8 cellular contexts compared by ENCODE assay signal in genomic region chr2:237966250-237966564, GRCh38. TPM values are rescaled to one million over a fixed set of nuclear protein-coding genes. Genes with fewer than 3 reads are reported as not detected.
DNase-seq lines count a peak whose midpoint lies in the region; ATAC-seq and TF ChIP-seq lines count a peak whose summit lies in the region.

No MANE protein-coding gene starts in this region.

- 4% methylated on average over 15 of the region's 15 CpGs for WGBS in esophagus muscularis mucosa

- H2AFZ ChIP-seq in parathyroid adenoma = peak overlapping the region; percentile 97

- H3K36me3 ChIP-seq in esophagus muscularis mucosa (no peaks in the 10 kb centered on the region), parathyroid adenoma (ENCODE audit: control insufficient read depth, insufficient read depth, low read length) (no peaks in the 10 kb centered on the region)

- ATAC-seq in GM19043 (IDR thresholded peaks at IDR 0.05; ENCODE audit: low read depth, unreplicated experiment) (peak; percentile 20), foreskin keratinocyte (no peak)

- H3K4me2 ChIP-seq in parathyroid adenoma (ENCODE audit: low read length) = peak overlapping the region; percentile 54

- H3K9ac ChIP-seq in parathyroid adenoma = peak overlapping the region; percentile 39

- no peak for TF ChIP-seq POLR2A in NB4 (IDR thresholded peaks at IDR 0.05; ENCODE audit: extremely low read depth, insufficient read length)
- TF ChIP-seq POLR2A in esophagus muscularis mucosa (IDR thresholded peaks at IDR 0.05; ENCODE audit: low read depth) = no peak

- H3K27me3 ChIP-seq in esophagus muscularis mucosa (no peaks in the 10 kb centered on the region), parathyroid adenoma (ENCODE audit: control insufficient read depth, insufficient read depth, low read length) (no peaks in the 10 kb centered on the region), foreskin keratinocyte (no peaks in the 10 kb centered on the region)

- peaks cover 30 to 44% (median 42%) of the 10 kb centered on the region in 4 donors for H3K4me1 ChIP-seq in esophagus muscularis mucosa
- H3K4me1 ChIP-seq in parathyroid adenoma = peaks cover 10% of the 10 kb centered on the region
- H3K4me1 ChIP-seq in foreskin keratinocyte = no peaks in the 10 kb centered on the region

- DNase-seq in NB4 (ENCODE audit: low read depth) (no peak), esophagus muscularis mucosa (ENCODE audit: extremely low spot score) (no peak), dedifferentiated amniotic fluid mesenchymal stem cell (ENCODE audit: extremely low spot score) (no peak), foreskin keratinocyte (no peak)
- DNase-seq in activated CD4-positive, alpha-beta T cell treated with anti-CD3 and anti-CD28 coated beads for 4 hours = no peak
- no peak for DNase-seq in activated CD4-positive, alpha-beta T cell treated with anti-CD3 and anti-CD28 coated beads, Interleukin-2, amount 50 U/mL, for 1 hour

- TF ChIP-seq CTCF in NB4 (IDR thresholded peaks at IDR 0.05; ENCODE audit: low read depth, low read length) = no peak
- no peak for TF ChIP-seq CTCF in esophagus muscularis mucosa (IDR thresholded peaks at IDR 0.05)
- TF ChIP-seq CTCF in parathyroid adenoma (IDR thresholded peaks at IDR 0.05) = no peak
- no peak for TF ChIP-seq CTCF in foreskin keratinocyte (conservative IDR thresholded peaks at IDR 0.05)

- peaks cover 0 to 14% (median 11%) of the 10 kb centered on the region in 4 donors for H3K9me3 ChIP-seq in esophagus muscularis mucosa
- no peaks in the 10 kb centered on the region for H3K9me3 ChIP-seq in parathyroid adenoma (ENCODE audit: control insufficient read depth, low read length)

- H3K4me3 ChIP-seq in NB4 (ENCODE audit: low read depth, low read length) = peak overlapping the region; percentile 52
- H3K4me3 ChIP-seq in esophagus muscularis mucosa = peak overlapping the region; percentile 65 to 85 (median 73)
- peak overlapping the region; percentile 61 for H3K4me3 ChIP-seq in parathyroid adenoma (ENCODE audit: low read depth, low read length)

- H3K79me2 ChIP-seq in parathyroid adenoma = peaks cover 32% of the 10 kb centered on the region

- H3K27ac ChIP-seq in esophagus muscularis mucosa (replicated peaks in 1 of 4) (peak overlapping the region; percentile 66 to 84 (median 81)), parathyroid adenoma (peak overlapping the region; percentile 48), foreskin keratinocyte (no peak overlapping the region)

- TF ChIP-seq EP300 in esophagus muscularis mucosa (IDR thresholded peaks at IDR 0.05) = no peak

- intact Hi-C loops in esophagus muscularis mucosa (cut with DNase I) = loop anchor here (5.0 kb wide), 1 partner anchor 96 kb away; the partner anchor contains the start of gene SCLY

RNA-seq across cellular contexts. Expression of gene UBE2F, which starts 0.6 kb away (rescaled TPM):
- total RNA-seq in esophagus muscularis mucosa = 100 to 1,000 TPM in 1 of 4 donors, 10 to 100 TPM in 3; 59.0 to 111 (median 78.5) TPM
- total RNA-seq in foreskin keratinocyte = 70.5 and 71.9 TPM in 2 replicates
- polyA plus RNA-seq in foreskin keratinocyte = 85.0 and 93.1 TPM in 2 replicates
